20 cellular contexts compared by ENCODE assay signal in genomic region chr9:36445800-36446361, GRCh38.
"Had no signal": no experiment of that assay in that cellular context is flagged by ENCODE, and none has a peak within 500 bp of the region (broad histone marks: within the 10 kb centered on the region; RNA-seq: fewer than 3 reads in every experiment).

No MANE protein-coding gene starts in this region.

- H3K27me3 ChIP-seq: ascending aorta, esophagus squamous epithelium, hepatocyte, right lobe of liver, stomach, upper lobe of left lung had no signal

- DNase-seq: activated CD4-positive, alpha-beta T cell treated with anti-CD3 and anti-CD28 coated beads, Interleukin-2, amount 50 U/mL, for 1 hour; activated CD4-positive, CD25-positive, alpha-beta regulatory T cell treated with anti-CD3 and anti-CD28 coated beads, Interleukin-2, amount 50 U/mL, for 72 hours; activated CD8-positive, alpha-beta memory T cell treated with anti-CD3 and anti-CD28 coated beads, Interleukin-2, amount 50 U/mL, for 4 hours; activated effector memory CD4-positive, alpha-beta T cell treated with anti-CD3 and anti-CD28 coated beads, Interleukin-2, amount 50 U/mL, for 16 hours; activated naive CD4-positive, alpha-beta T cell treated with anti-CD3 and anti-CD28 coated beads, Interleukin-2, amount 50 U/mL, for 16 hours; activated T-cell treated with anti-CD3 and anti-CD28 coated beads, Interleukin-2, amount 50 U/mL, for 48 hours; dermis blood vessel endothelial cell; effector memory CD4-positive, alpha-beta T cell; esophagus squamous epithelium; left cardiac atrium; right lobe of liver; small intestine; stimulated activated CD4-positive, alpha-beta T cell treated with anti-CD3 and anti-CD28 coated beads, Interleukin-15, amount 100 ng/mL, for 24 hours; stimulated activated CD4-positive, alpha-beta T cell treated with anti-CD3 and anti-CD28 coated beads, Interleukin-2, amount 100 ng/mL, for 48 hours; stomach; upper lobe of left lung had no signal

- H3K9me3 Mint-ChIP-seq: T-helper 1 cell treated with Interleukin-12 subunit alpha and Interleukin-12 subunit beta and Interleukin-4 antibody, amounts not matched to agents 30 μg/mL and 1 μg/mL, for 36 hours had no signal

- ATAC-seq: left cardiac atrium had no signal

- H3K4me2 ChIP-seq: hepatocyte had no signal

- H3K36me3 ChIP-seq: ascending aorta, esophagus squamous epithelium, right lobe of liver, stomach, upper lobe of left lung had no signal

- H3K27ac Mint-ChIP-seq: T-helper 1 cell treated with Interleukin-12 subunit alpha and Interleukin-12 subunit beta and Interleukin-4 antibody, amounts not matched to agents 30 μg/mL and 1 μg/mL, for 36 hours had no signal

- H3K4me1 ChIP-seq: ascending aorta had no signal

- H3K27ac ChIP-seq: ascending aorta, esophagus squamous epithelium, hepatocyte, right lobe of liver, stomach, upper lobe of left lung had no signal

- H2AFZ ChIP-seq: hepatocyte had no signal

- H3K4me3 ChIP-seq: ascending aorta, esophagus squamous epithelium, hepatocyte, right lobe of liver, stomach, upper lobe of left lung had no signal

- FAIRE-seq: islet of Langerhans, small intestine had no signal

- H3K4me3 Mint-ChIP-seq: T-helper 1 cell treated with Interleukin-12 subunit alpha and Interleukin-12 subunit beta and Interleukin-4 antibody, amounts not matched to agents 30 μg/mL and 1 μg/mL, for 36 hours had no signal

- H3K9me3 ChIP-seq: ascending aorta, esophagus squamous epithelium, right lobe of liver, stomach, upper lobe of left lung had no signal
